1 cellular context compared by ENCODE assay signal in the genomic region with DNA sequence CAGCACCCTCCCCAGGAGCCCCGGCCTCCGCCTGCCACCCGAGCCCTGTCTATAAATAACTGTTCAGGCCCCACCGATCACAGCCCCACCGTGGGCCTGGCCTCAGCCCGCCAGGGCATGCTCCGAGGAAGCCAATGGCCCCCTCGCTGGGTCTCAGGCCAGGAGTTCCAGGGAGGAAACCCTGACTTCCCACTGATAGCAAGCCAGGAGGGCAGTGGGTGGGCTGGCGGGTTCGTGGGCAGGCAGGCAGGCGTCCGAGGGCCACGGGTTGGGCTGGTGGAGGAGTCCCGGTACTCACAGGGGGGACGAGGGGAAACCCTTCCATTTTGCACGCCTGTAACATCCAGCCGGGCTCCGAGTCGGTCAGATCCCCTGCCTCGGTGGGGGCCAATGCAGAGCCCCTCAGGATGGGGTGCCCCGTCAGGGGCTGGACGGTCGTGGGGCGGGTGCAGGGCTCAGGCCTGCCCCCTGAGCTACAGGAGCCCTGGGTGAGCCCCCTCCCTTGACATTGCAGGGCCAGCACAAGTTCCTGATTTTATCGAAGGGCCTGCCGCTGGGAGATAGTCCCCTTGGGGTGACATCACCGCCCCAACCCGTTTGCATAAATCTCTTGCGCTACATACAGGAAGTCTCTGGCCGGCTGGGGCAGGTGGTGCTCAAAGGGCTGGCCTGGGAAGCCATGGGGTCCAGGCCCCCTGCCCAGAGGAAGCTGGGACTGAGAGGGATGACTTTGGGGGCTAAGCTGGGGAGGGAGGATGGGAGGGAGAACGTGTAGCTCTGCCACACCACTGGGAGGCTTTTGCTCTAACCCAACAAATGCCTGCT.
A peak's percentile ranks its signal among the peaks of the same experiment; 100 is the strongest.
TF ChIP-seq lines count a peak whose summit lies in the region.

A gene (minus strand): TSS at position 537 of the 825 bp plus-strand sequence. CDS start 194 bp downstream, at position 343.

TF ChIP-seq in GM12878, 131 proteins besides CTCF, POLR2A, EP300 and RAD21 (continued from another document):
- TF ChIP-seq, protein P1, sequence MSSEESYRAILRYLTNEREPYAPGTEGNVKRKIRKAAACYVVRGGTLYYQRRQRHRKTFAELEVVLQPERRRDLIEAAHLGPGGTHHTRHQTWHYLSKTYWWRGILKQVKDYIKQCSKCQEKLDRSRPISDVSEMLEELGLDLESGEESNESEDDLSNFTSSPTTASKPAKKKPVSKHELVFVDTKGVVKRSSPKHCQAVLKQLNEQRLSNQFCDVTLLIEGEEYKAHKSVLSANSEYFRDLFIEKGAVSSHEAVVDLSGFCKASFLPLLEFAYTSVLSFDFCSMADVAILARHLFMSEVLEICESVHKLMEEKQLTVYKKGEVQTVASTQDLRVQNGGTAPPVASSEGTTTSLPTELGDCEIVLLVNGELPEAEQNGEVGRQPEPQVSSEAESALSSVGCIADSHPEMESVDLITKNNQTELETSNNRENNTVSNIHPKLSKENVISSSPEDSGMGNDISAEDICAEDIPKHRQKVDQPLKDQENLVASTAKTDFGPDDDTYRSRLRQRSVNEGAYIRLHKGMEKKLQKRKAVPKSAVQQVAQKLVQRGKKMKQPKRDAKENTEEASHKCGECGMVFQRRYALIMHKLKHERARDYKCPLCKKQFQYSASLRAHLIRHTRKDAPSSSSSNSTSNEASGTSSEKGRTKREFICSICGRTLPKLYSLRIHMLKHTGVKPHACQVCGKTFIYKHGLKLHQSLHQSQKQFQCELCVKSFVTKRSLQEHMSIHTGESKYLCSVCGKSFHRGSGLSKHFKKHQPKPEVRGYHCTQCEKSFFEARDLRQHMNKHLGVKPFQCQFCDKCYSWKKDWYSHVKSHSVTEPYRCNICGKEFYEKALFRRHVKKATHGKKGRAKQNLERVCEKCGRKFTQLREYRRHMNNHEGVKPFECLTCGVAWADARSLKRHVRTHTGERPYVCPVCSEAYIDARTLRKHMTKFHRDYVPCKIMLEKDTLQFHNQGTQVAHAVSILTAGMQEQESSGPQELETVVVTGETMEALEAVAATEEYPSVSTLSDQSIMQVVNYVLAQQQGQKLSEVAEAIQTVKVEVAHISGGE (CRISPR knock-in tag; IDR thresholded peaks at IDR 0.05) = no peak
- TF ChIP-seq RBBP5 (conservative IDR thresholded peaks at IDR 0.05) (no peak), ESRRA (IDR thresholded peaks at IDR 0.05; ENCODE audit: low read length) (no peak), RCOR1 (conservative IDR thresholded peaks at IDR 0.05; ENCODE audit: low read depth, low read length) (no peak), RB1 (IDR thresholded peaks at IDR 0.05; ENCODE audit: borderline replicate concordance) (no peak), STAT1 (conservative IDR thresholded peaks at IDR 0.05) (no peak), CREB1 (IDR thresholded peaks at IDR 0.05; ENCODE audit: low read depth) (peak; percentile 67), POLR2AphosphoS5 (IDR thresholded peaks at IDR 0.05; ENCODE audit: low read length) (peak; percentile 91), ZBED1 (IDR thresholded peaks at IDR 0.05; ENCODE audit: borderline replicate concordance) (0 out of 2 replicates have a peak, but pooled peaks have one; percentile 10), EZH2 (IDR thresholded peaks at IDR 0.05; ENCODE audit: borderline replicate concordance, control insufficient read depth, low read depth, low read length) (no peak), TAF1 (IDR thresholded peaks at IDR 0.05; ENCODE audit: borderline replicate concordance, low read depth, low read length) (peak; percentile 61; the same call in 1 of the 2 replicates), TCF7 (IDR thresholded peaks at IDR 0.05; ENCODE audit: borderline replicate concordance) (no peak), IKZF1 (conservative IDR thresholded peaks at IDR 0.05) (peak; percentile 62), LARP7 (IDR thresholded peaks at IDR 0.05) (0 out of 2 replicates have a peak, but pooled peaks have one; percentile 25), POLR2AphosphoS2 (IDR thresholded peaks at IDR 0.05; ENCODE audit: low read depth, low read length) (peak; percentile 81), HDAC6 (IDR thresholded peaks at IDR 0.05; ENCODE audit: unreplicated experiment) (no peak), MTA2 (IDR thresholded peaks at IDR 0.05; ENCODE audit: low read depth) (no peak), GATAD2B (conservative IDR thresholded peaks at IDR 0.05; ENCODE audit: low read depth) (peak; percentile 71; the same call in 1 of the 2 replicates), CBX5 (IDR thresholded peaks at IDR 0.05; ENCODE audit: low read depth) (no peak), BHLHE40 (IDR thresholded peaks at IDR 0.05; ENCODE audit: borderline replicate concordance in 1 of 2, low read depth in 2 of 2, low read length in 1 of 2) (0 out of 4 replicates have a peak, but pooled peaks of 1 of the 2 experiments have one; percentile 7), CREM (IDR thresholded peaks at IDR 0.05; ENCODE audit: low read depth) (peak; percentile 70; the same call in 1 of the 2 replicates), SUZ12 (IDR thresholded peaks at IDR 0.05; ENCODE audit: unreplicated experiment) (no peak)
- TF ChIP-seq, protein P2, sequence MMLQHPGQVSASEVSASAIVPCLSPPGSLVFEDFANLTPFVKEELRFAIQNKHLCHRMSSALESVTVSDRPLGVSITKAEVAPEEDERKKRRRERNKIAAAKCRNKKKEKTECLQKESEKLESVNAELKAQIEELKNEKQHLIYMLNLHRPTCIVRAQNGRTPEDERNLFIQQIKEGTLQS (IDR thresholded peaks at IDR 0.05; ENCODE audit: borderline replicate concordance, extremely low read depth, low read depth, low read length) = no peak
- TF ChIP-seq, protein P3, sequence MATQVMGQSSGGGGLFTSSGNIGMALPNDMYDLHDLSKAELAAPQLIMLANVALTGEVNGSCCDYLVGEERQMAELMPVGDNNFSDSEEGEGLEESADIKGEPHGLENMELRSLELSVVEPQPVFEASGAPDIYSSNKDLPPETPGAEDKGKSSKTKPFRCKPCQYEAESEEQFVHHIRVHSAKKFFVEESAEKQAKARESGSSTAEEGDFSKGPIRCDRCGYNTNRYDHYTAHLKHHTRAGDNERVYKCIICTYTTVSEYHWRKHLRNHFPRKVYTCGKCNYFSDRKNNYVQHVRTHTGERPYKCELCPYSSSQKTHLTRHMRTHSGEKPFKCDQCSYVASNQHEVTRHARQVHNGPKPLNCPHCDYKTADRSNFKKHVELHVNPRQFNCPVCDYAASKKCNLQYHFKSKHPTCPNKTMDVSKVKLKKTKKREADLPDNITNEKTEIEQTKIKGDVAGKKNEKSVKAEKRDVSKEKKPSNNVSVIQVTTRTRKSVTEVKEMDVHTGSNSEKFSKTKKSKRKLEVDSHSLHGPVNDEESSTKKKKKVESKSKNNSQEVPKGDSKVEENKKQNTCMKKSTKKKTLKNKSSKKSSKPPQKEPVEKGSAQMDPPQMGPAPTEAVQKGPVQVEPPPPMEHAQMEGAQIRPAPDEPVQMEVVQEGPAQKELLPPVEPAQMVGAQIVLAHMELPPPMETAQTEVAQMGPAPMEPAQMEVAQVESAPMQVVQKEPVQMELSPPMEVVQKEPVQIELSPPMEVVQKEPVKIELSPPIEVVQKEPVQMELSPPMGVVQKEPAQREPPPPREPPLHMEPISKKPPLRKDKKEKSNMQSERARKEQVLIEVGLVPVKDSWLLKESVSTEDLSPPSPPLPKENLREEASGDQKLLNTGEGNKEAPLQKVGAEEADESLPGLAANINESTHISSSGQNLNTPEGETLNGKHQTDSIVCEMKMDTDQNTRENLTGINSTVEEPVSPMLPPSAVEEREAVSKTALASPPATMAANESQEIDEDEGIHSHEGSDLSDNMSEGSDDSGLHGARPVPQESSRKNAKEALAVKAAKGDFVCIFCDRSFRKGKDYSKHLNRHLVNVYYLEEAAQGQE (IDR thresholded peaks at IDR 0.05; ENCODE audit: low read depth, low read length) = no peak
- TF ChIP-seq, protein P4, sequence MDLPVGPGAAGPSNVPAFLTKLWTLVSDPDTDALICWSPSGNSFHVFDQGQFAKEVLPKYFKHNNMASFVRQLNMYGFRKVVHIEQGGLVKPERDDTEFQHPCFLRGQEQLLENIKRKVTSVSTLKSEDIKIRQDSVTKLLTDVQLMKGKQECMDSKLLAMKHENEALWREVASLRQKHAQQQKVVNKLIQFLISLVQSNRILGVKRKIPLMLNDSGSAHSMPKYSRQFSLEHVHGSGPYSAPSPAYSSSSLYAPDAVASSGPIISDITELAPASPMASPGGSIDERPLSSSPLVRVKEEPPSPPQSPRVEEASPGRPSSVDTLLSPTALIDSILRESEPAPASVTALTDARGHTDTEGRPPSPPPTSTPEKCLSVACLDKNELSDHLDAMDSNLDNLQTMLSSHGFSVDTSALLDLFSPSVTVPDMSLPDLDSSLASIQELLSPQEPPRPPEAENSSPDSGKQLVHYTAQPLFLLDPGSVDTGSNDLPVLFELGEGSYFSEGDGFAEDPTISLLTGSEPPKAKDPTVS (IDR thresholded peaks at IDR 0.05; ENCODE audit: low read depth, low read length) = no peak
- TF ChIP-seq, protein P5, sequence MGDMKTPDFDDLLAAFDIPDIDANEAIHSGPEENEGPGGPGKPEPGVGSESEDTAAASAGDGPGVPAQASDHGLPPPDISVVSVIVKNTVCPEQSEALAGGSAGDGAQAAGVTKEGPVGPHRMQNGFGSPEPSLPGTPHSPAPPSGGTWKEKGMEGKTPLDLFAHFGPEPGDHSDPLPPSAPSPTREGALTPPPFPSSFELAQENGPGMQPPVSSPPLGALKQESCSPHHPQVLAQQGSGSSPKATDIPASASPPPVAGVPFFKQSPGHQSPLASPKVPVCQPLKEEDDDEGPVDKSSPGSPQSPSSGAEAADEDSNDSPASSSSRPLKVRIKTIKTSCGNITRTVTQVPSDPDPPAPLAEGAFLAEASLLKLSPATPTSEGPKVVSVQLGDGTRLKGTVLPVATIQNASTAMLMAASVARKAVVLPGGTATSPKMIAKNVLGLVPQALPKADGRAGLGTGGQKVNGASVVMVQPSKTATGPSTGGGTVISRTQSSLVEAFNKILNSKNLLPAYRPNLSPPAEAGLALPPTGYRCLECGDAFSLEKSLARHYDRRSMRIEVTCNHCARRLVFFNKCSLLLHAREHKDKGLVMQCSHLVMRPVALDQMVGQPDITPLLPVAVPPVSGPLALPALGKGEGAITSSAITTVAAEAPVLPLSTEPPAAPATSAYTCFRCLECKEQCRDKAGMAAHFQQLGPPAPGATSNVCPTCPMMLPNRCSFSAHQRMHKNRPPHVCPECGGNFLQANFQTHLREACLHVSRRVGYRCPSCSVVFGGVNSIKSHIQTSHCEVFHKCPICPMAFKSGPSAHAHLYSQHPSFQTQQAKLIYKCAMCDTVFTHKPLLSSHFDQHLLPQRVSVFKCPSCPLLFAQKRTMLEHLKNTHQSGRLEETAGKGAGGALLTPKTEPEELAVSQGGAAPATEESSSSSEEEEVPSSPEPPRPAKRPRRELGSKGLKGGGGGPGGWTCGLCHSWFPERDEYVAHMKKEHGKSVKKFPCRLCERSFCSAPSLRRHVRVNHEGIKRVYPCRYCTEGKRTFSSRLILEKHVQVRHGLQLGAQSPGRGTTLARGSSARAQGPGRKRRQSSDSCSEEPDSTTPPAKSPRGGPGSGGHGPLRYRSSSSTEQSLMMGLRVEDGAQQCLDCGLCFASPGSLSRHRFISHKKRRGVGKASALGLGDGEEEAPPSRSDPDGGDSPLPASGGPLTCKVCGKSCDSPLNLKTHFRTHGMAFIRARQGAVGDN (IDR thresholded peaks at IDR 0.05) = peak; percentile 80
TF ChIP-seq in GM12878: peak in this region for 40.
